ENCODE assay signal across 29 cellular contexts in the genomic region with DNA sequence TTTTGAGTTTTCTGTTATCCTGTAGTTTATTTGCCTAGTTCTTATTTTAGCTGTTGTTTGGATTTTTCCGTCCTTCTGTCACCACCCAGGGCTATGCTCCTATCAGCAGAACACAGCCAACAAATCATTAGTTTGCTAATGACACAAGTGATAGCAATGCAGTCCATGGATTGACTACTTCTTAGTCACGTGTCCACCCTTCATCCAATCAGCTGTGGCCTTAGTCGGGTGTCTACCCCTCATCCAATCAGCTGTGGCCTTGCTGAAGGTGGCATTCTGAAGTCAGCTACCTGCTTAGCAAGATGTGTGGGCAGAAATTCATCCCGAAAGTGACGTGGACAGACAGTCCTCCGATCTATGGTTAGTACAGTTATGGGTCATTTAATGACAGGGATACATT.
DNase-seq lines count a peak whose midpoint lies in the region; ATAC-seq and TF ChIP-seq lines count a peak whose summit lies in the region.
"Had no signal": no experiment of that assay in that cellular context is flagged by ENCODE, and none has a peak within 500 bp of the region (broad histone marks: within the 10 kb centered on the region; RNA-seq: fewer than 3 reads in every experiment).

No MANE protein-coding gene starts in this region.

- TF ChIP-seq CTCF in SK-N-SH (IDR thresholded peaks at IDR 0.05) (no peak), testis (IDR thresholded peaks at IDR 0.05) (no peak)

- no peak overlapping the region for H2BK12ac ChIP-seq in neuronal stem cell (ENCODE audit: low read length)

- H3K79me1 ChIP-seq in neuronal stem cell (ENCODE audit: low read depth, low read length) = no peaks in the 10 kb centered on the region

- no peak overlapping the region for H4K91ac ChIP-seq in neuronal stem cell (ENCODE audit: low read depth, low read length, poor library complexity)

- POLR2A ChIA-PET in SK-N-SH (lab: Yijun Ruan, JAX) = no interaction called here

- DNase-seq in SK-N-SH (peak; percentile 4), HT-29 (ENCODE audit: low spot score) (peak; percentile 1), SW480 (ENCODE audit: low spot score) (peak; percentile 29), testis (peak; percentile 77), NCI-H748 (lab: John Stamatoyannopoulos, UW; ENCODE audit: unreplicated experiment) (no peak), neuronal stem cell (ENCODE audit: low spot score) (no peak)
- DNase-seq in stimulated activated CD4-positive, alpha-beta T cell treated with anti-CD3 and anti-CD28 coated beads, Interleukin-2, amount 100 ng/mL, for 48 hours = no peak
- DNase-seq: activated CD8-positive, alpha-beta memory T cell treated with anti-CD3 and anti-CD28 coated beads for 24 hours; activated T-cell treated with anti-CD3 and anti-CD28 coated beads for 4 hours; CD8-positive, alpha-beta T cell; colonic mucosa; DMS 273 treated with DMSO at 0.1 percent for 48 hours; effector CD8-positive, alpha-beta T cell; EL; hypothalamus; mucosa of descending colon; natural killer cell; NCI-H1436 treated with DMSO at 0.1 percent for 48 hours; NCI-H226; NCI-H748 treated with DMSO at 0.1 percent for 48 hours; occipital lobe had no signal

- H4K20me1 ChIP-seq in SK-N-SH (ENCODE audit: insufficient read depth) = no peaks in the 10 kb centered on the region

- H3K79me2 ChIP-seq in SK-N-SH (ENCODE audit: insufficient read depth) = no peaks in the 10 kb centered on the region

- no peaks in the 10 kb centered on the region for H3K4me1 ChIP-seq in SK-N-SH (ENCODE audit: control insufficient read depth in 1 of 2, insufficient read depth in 2 of 2, low read depth in 1 of 2, low read length in 1 of 2)
- no peaks in the 10 kb centered on the region for H3K4me1 ChIP-seq in testis
- H3K4me1 ChIP-seq in neuronal stem cell (ENCODE audit: control insufficient read depth in 2 of 2, insufficient read depth in 1 of 2, low read depth in 1 of 2, low read length in 2 of 2) = no peaks in the 10 kb centered on the region
- H3K4me1 ChIP-seq: colonic mucosa, prostate gland, tibial nerve had no signal

- no peak overlapping the region for H3K4ac ChIP-seq in neuronal stem cell (ENCODE audit: low read length)

- no peaks in the 10 kb centered on the region for H3K27me3 ChIP-seq in SK-N-SH (ENCODE audit: insufficient read depth)
- no peaks in the 10 kb centered on the region for H3K27me3 ChIP-seq in testis
- H3K27me3 ChIP-seq in neuronal stem cell (ENCODE audit: control insufficient read depth in 3 of 3, insufficient read depth in 3 of 3, low read depth in 1 of 3, low read length in 3 of 3) = no peaks in the 10 kb centered on the region
- H3K27me3 ChIP-seq: colonic mucosa, tibial nerve had no signal

- H3F3A ChIP-seq in SK-N-SH (replicated peaks; ENCODE audit: insufficient read depth) = no peaks in the 10 kb centered on the region

- no peak for TF ChIP-seq POLR2A in testis (IDR thresholded peaks at IDR 0.05)

- H3K9me2 ChIP-seq in SK-N-SH = no peaks in the 10 kb centered on the region

- H3K23ac ChIP-seq in neuronal stem cell (ENCODE audit: low read depth, low read length, poor library complexity) = no peak overlapping the region

- intact Hi-C loops in testis (cut with DNase I; ENCODE audit: low total_unique reads) = no loop called here

- WGBS in SK-N-SH (ENCODE audit: low lambda C conversion rate) = 5% methylated on average over 6 of the region's 6 CpGs
- 49 to 64% methylated on average over 6 of the region's 6 CpGs for WGBS in testis, 2 donors
- WGBS in neuronal stem cell (ENCODE audit: extremely low coverage in 2 of 2, insufficient read length in 2 of 2, insufficient replicate concordance in 1 of 2), 2 donors = no CpG with 5 or more reads among the region's 6 CpGs

- no peak overlapping the region for H4K8ac ChIP-seq in neuronal stem cell (ENCODE audit: low read depth, low read length)

- H3K4me3 ChIP-seq in SK-N-SH (ENCODE audit: low read depth in 2 of 2, low read length in 1 of 2) = no peak overlapping the region
- no peak overlapping the region for H3K4me3 ChIP-seq in testis
- H3K4me3 ChIP-seq in neuronal stem cell (ENCODE audit: low read length in 2 of 2) = no peak overlapping the region
- H3K4me3 ChIP-seq: colonic mucosa, GM12878, lung, mucosa of descending colon, prostate gland, SK-N-MC, tibial nerve had no signal

- TF ChIP-seq RAD21 in SK-N-SH (IDR thresholded peaks at IDR 0.05; ENCODE audit: low read length) = no peak

- H2BK120ac ChIP-seq in neuronal stem cell (ENCODE audit: low read depth, low read length) = no peak overlapping the region

- H2BK5ac ChIP-seq in neuronal stem cell (ENCODE audit: low read length) = no peak overlapping the region

- no peak overlapping the region for H2AK5ac ChIP-seq in neuronal stem cell (ENCODE audit: low read depth, low read length)

- CTCF ChIA-PET in SK-N-SH (lab: Yijun Ruan, JAX) = interaction anchor here (1.6 kb wide), 1 partner anchor 87 kb away, joined by 3 read pairs; no protein-coding TSS in a partner anchor

- no peak overlapping the region for H3K18ac ChIP-seq in neuronal stem cell (ENCODE audit: low read length)

- H3K4me2 ChIP-seq in SK-N-SH (no peak overlapping the region), neuronal stem cell (ENCODE audit: insufficient read depth, low read length, poor library complexity, severe bottlenecking) (no peak overlapping the region)
- H3K4me2 ChIP-seq: KMS-11 had no signal

- H3K9me3 ChIP-seq in SK-N-SH = no peaks in the 10 kb centered on the region
- no peaks in the 10 kb centered on the region for H3K9me3 ChIP-seq in testis
- H3K9me3 ChIP-seq in neuronal stem cell (replicated peaks in 1 of 2; ENCODE audit: control insufficient read depth in 2 of 2, insufficient read depth in 1 of 2, low read depth in 1 of 2, low read length in 2 of 2) = peaks cover 0 to 2% of the 10 kb centered on the region in 2 donors
- H3K9me3 ChIP-seq: colonic mucosa, mucosa of descending colon, prostate gland, tibial nerve had no signal

- H2AFZ ChIP-seq in SK-N-SH (ENCODE audit: low read depth) = no peak overlapping the region
- no peak overlapping the region for H2AFZ ChIP-seq in neuronal stem cell (ENCODE audit: low read length)

- H3K36me3 ChIP-seq in SK-N-SH (replicated peaks in 1 of 2; ENCODE audit: control insufficient read depth in 1 of 2, insufficient read depth in 2 of 2, low read length in 1 of 2) (no peaks in the 10 kb centered on the region), testis (ENCODE audit: low read depth, missing control alignments) (no peaks in the 10 kb centered on the region), neuronal stem cell (replicated peaks in 1 of 2; ENCODE audit: control insufficient read depth in 2 of 2, insufficient read depth in 2 of 2, low read length in 2 of 2) (no peaks in the 10 kb centered on the region)
- H3K36me3 ChIP-seq: colonic mucosa, prostate gland, tibial nerve had no signal

- no peak overlapping the region for H3K14ac ChIP-seq in neuronal stem cell (ENCODE audit: low read length)

- no peak for ATAC-seq in SK-N-SH treated with all-trans-retinoic acid at 6 μM for 48 hours
- ATAC-seq: CD8-positive, alpha-beta T cell; GM12878; mucosa of descending colon; natural killer cell; sciatic nerve had no signal

- H3K27ac ChIP-seq in SK-N-SH (ENCODE audit: low read depth in 2 of 2, low read length in 1 of 2) = no peak overlapping the region
- H3K27ac ChIP-seq in testis = no peak overlapping the region
- no peak overlapping the region for H3K27ac ChIP-seq in neuronal stem cell (replicated peaks; ENCODE audit: low read length)
- H3K27ac ChIP-seq: colonic mucosa, KMS-11, prostate gland, SK-N-MC, tibial nerve had no signal

- TF ChIP-seq EP300 in SK-N-SH (IDR thresholded peaks at IDR 0.05; ENCODE audit: borderline replicate concordance in 1 of 2, low read depth in 1 of 2, low read length in 1 of 2) = no peak

- no peak overlapping the region for H2BK15ac ChIP-seq in neuronal stem cell (ENCODE audit: low read length)

- H3K9ac ChIP-seq in SK-N-SH = no peak overlapping the region
- no peak overlapping the region for H3K9ac ChIP-seq in neuronal stem cell (ENCODE audit: low read depth, low read length, poor library complexity)
- H3K9ac ChIP-seq: KMS-11 had no signal

TF ChIP-seq in SK-N-SH, 30 proteins besides CTCF, POLR2A, EP300 and RAD21 (continues in another document):
- TF ChIP-seq JUND (IDR thresholded peaks at IDR 0.05) (no peak), SIN3A (IDR thresholded peaks at IDR 0.05; ENCODE audit: borderline replicate concordance, low read depth, low read length) (no peak), NFIC (IDR thresholded peaks at IDR 0.05; ENCODE audit: borderline replicate concordance) (no peak), RFX5 (IDR thresholded peaks at IDR 0.05; ENCODE audit: low read length) (no peak), YY1 (IDR thresholded peaks at IDR 0.05; ENCODE audit: low read depth) (no peak)
- TF ChIP-seq, protein P1, sequence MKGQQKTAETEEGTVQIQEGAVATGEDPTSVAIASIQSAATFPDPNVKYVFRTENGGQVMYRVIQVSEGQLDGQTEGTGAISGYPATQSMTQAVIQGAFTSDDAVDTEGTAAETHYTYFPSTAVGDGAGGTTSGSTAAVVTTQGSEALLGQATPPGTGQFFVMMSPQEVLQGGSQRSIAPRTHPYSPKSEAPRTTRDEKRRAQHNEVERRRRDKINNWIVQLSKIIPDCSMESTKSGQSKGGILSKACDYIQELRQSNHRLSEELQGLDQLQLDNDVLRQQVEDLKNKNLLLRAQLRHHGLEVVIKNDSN (IDR thresholded peaks at IDR 0.05; ENCODE audit: borderline replicate concordance, low read depth) = peak; percentile 26; the same call in 1 of the 2 replicates

TF ChIP-seq in SK-N-SH treated with all-trans-retinoic acid at 6 μM for 48 hours, 23 proteins besides CTCF, POLR2A, EP300 and RAD21 (continues in another document):
- TF ChIP-seq ZNF8 (CRISPR knock-in tag; IDR thresholded peaks at IDR 0.05) (no peak), ZNF565 (CRISPR knock-in tag; conservative IDR thresholded peaks at IDR 0.05; ENCODE audit: low read depth) (no peak), ZC3H10 (CRISPR knock-in tag; IDR thresholded peaks at IDR 0.05) (no peak)
- TF ChIP-seq, protein P2, sequence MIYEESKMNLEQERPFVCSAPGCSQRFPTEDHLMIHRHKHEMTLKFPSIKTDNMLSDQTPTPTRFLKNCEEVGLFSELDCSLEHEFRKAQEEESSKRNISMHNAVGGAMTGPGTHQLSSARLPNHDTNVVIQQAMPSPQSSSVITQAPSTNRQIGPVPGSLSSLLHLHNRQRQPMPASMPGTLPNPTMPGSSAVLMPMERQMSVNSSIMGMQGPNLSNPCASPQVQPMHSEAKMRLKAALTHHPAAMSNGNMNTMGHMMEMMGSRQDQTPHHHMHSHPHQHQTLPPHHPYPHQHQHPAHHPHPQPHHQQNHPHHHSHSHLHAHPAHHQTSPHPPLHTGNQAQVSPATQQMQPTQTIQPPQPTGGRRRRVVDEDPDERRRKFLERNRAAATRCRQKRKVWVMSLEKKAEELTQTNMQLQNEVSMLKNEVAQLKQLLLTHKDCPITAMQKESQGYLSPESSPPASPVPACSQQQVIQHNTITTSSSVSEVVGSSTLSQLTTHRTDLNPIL (CRISPR knock-in tag; IDR thresholded peaks at IDR 0.05; ENCODE audit: low read depth) = no peak

Comparison
In these comparisons a context has a peak if more than half of its experiments do, and no peak if none do; other contexts are left out.
1. DNase-seq: peak in SK-N-SH (single experiment), HT-29 (single experiment), SW480 (single experiment) and testis (single experiment); none in NCI-H748 (single experiment), neuronal stem cell (single experiment) and stimulated activated CD4-positive, alpha-beta T cell treated with anti-CD3 and anti-CD28 coated beads, Interleukin-2, amount 100 ng/mL, for 48 hours (0 of 2).